ENCODE assay signal across 18 cellular contexts in genomic region chr18:70121842-70122241, GRCh38.
A peak's percentile ranks its signal among the peaks of the same experiment; 100 is the strongest.
DNase-seq lines count a peak whose midpoint lies in the region; ATAC-seq lines count a peak whose summit lies in the region.
"Had no signal": no experiment of that assay in that cellular context is flagged by ENCODE, and none has a peak within 500 bp of the region (broad histone marks: within the 10 kb centered on the region; RNA-seq: fewer than 3 reads in every experiment).

No MANE protein-coding gene starts in this region.

- no peaks in the 10 kb centered on the region for H3K27me3 Mint-ChIP-seq in stimulated activated memory B cell treated with anti-CD40 and anti-IgM and Interleukin-4, amounts not matched to agents 10 μg/mL and 1 μg/mL and 100 μg/mL, for 72 hours
- H3K27me3 Mint-ChIP-seq in T-helper 17 cell: no peaks in the 10 kb centered on the region

- peaks cover 3% of the 10 kb centered on the region for H3K9me3 Mint-ChIP-seq in stimulated activated memory B cell treated with anti-CD40 and anti-IgM and Interleukin-4, amounts not matched to agents 10 μg/mL and 1 μg/mL and 100 μg/mL, for 72 hours
- H3K9me3 Mint-ChIP-seq: T-helper 2 cell treated with Interferon-gamma antibody and Interleukin-4, amounts not matched to agents 5 μg/mL and 100 μg/mL, for 36 hours had no signal

- H3K4me1 Mint-ChIP-seq in stimulated activated memory B cell treated with anti-CD40 and anti-IgM and Interleukin-4, amounts not matched to agents 10 μg/mL and 1 μg/mL and 100 μg/mL, for 72 hours: peaks cover 20% of the 10 kb centered on the region
- H3K4me1 Mint-ChIP-seq in T-helper 17 cell: peaks cover 5% of the 10 kb centered on the region

- DNase-seq in T-helper 17 cell: no peak
- DNase-seq: ACHN, DMS79 treated with DMSO at 0.1 percent for 48 hours, KG1, NCI-H1105 treated with DMSO at 0.1 percent for 48 hours, NCI-H1694, NCI-H510A treated with DMSO at 0.1 percent for 48 hours, NCI-H774, OCI-M1, Right ventricle myocardium superior had no signal

- peak; percentile 41 for ATAC-seq in GM18858 (IDR thresholded peaks at IDR 0.05; ENCODE audit: unreplicated experiment)
- peak; percentile 64 for ATAC-seq in GM21529 (IDR thresholded peaks at IDR 0.05; ENCODE audit: unreplicated experiment)
- peak; percentile 44 for ATAC-seq in HG03378 (IDR thresholded peaks at IDR 0.05; ENCODE audit: unreplicated experiment)
- ATAC-seq in stimulated activated memory B cell treated with anti-CD40 and anti-IgM and Interleukin-4, amounts not matched to agents 10 μg/mL and 1 μg/mL and 100 μg/mL, for 72 hours: no peak
- no peak for ATAC-seq in HG03135 (IDR thresholded peaks at IDR 0.05; ENCODE audit: unreplicated experiment)
- no peak for ATAC-seq in GM21786 (IDR thresholded peaks at IDR 0.05; ENCODE audit: unreplicated experiment)
- no peak for ATAC-seq in T-helper 17 cell

- H3K36me3 Mint-ChIP-seq in stimulated activated memory B cell treated with anti-CD40 and anti-IgM and Interleukin-4, amounts not matched to agents 10 μg/mL and 1 μg/mL and 100 μg/mL, for 72 hours: peaks cover 52% of the 10 kb centered on the region
- peaks cover 9% of the 10 kb centered on the region for H3K36me3 Mint-ChIP-seq in T-helper 17 cell (ENCODE audit: low read depth)

- H3K27ac Mint-ChIP-seq in stimulated activated memory B cell treated with anti-CD40 and anti-IgM and Interleukin-4, amounts not matched to agents 10 μg/mL and 1 μg/mL and 100 μg/mL, for 72 hours: peak overlapping the region; percentile 36
- H3K27ac Mint-ChIP-seq in T-helper 17 cell: no peak overlapping the region
- H3K27ac Mint-ChIP-seq: CD14-positive monocyte; T-helper 2 cell treated with Interferon-gamma antibody and Interleukin-4, amounts not matched to agents 5 μg/mL and 100 μg/mL, for 36 hours had no signal

- H3K4me3 Mint-ChIP-seq in stimulated activated memory B cell treated with anti-CD40 and anti-IgM and Interleukin-4, amounts not matched to agents 10 μg/mL and 1 μg/mL and 100 μg/mL, for 72 hours: no peak overlapping the region
- no peak overlapping the region for H3K4me3 Mint-ChIP-seq in T-helper 17 cell
- H3K4me3 Mint-ChIP-seq: CD14-positive monocyte; T-helper 2 cell treated with Interferon-gamma antibody and Interleukin-4, amounts not matched to agents 5 μg/mL and 100 μg/mL, for 36 hours had no signal

- no peaks in the 10 kb centered on the region for H3K9me3 ChIP-seq in T-helper 17 cell (ENCODE audit: control insufficient read depth, low read length, poor library complexity, severe bottlenecking)

Comparison
In these comparisons a context has a peak if more than half of its experiments do, and no peak if none do; other contexts are left out.
1. ATAC-seq: peak in GM18858 (single experiment), GM21529 (single experiment) and HG03378 (single experiment); none in stimulated activated memory B cell treated with anti-CD40 and anti-IgM and Interleukin-4, amounts not matched to agents 10 μg/mL and 1 μg/mL and 100 μg/mL, for 72 hours (single experiment), HG03135 (single experiment), GM21786 (single experiment) and T-helper 17 cell (single experiment).